Comparison of ENCODE assay signal across 1 cellular context in the genomic region with DNA sequence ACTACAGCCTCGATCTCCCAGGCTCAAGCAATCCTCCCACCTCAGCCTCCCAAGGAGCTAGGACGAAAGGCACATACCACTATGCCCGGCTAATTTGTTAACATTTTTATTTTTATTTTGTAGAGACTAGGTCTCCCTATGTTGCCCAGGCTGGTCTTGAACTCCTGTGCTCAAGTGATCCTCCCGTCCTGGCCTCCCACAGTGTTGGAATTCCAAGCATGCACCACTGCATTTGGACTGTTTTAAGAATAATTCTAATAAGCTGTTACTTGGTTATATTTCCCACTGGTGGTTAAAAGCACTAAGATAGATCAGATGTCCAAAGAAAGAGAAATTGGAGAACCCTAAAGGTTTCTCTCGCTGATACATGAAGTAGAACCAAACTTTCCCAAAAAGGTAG.
TF ChIP-seq lines count a peak whose summit lies in the region.

No MANE protein-coding gene starts in this region.

TF ChIP-seq in H1, 55 proteins besides CTCF, POLR2A, EP300 and RAD21:
- TF ChIP-seq TEAD4 (IDR thresholded peaks at IDR 0.05; ENCODE audit: low read depth, low read length) (peak; percentile 78), ATF3 (IDR thresholded peaks at IDR 0.05; ENCODE audit: insufficient read depth, low read depth, low read length) (no peak)
